In the genomic region with DNA sequence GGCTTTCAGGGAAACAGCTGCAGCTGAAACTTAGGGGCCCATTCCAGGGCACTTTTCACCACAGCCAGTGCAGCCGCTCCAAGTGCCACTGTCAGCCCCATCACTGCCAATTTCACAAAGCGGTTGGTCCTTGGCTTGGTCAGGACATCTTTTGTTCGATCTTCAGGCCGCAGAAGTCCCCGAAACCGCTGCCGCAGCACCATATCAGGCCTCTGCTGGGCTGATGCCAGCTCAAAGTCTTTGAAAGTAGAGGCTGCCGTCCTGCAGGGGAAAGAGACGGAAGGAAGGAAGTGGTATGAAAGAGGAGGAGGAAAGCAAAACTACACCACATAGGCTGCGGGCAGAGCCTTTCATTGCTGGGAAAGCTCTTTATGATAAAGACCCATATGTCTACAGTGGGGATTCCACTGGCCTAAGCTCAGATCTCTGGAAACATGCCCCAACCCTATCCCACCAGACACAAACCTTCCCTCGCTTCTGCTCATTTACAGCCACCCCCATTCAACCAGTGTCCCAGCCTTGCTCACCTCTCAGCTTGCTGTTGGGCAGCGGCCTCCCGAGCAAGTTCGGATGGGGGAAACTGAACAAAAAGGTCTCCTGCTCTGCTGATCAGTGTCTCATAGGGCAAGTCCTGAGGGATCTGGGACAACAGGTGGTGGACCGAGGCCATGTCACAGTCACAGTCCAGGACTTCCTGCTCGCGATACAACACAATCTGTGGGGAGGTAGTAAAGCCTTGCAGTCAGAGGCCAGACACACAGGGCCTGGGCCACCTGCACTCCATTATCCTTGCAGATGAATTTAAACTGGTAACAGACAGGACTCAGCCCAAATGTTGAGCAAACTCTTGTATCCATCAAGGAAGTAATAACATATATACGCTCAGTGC, we compare ENCODE assay signal across 9 cellular contexts. TPM values are rescaled to one million over a fixed set of nuclear protein-coding genes. Genes with fewer than 3 reads are reported as not detected.
DNase-seq lines count a peak whose midpoint lies in the region; ATAC-seq, FAIRE-seq and TF ChIP-seq lines count a peak whose summit lies in the region.
"Had no signal": no experiment of that assay in that cellular context is flagged by ENCODE, and none has a peak within 500 bp of the region (broad histone marks: within the 10 kb centered on the region; RNA-seq: fewer than 3 reads in every experiment).

No MANE protein-coding gene starts in this region.

- H3K4me3 Mint-ChIP-seq in activated B cell treated with CpG ODN at 0.5 μM for 24 hours: peak overlapping the region; percentile 67
- no peak overlapping the region for H3K4me3 Mint-ChIP-seq in MCF 10A (ENCODE audit: unreplicated experiment)

- H3K9me3 Mint-ChIP-seq in activated B cell treated with CpG ODN at 0.5 μM for 24 hours: no peaks in the 10 kb centered on the region
- no peaks in the 10 kb centered on the region for H3K9me3 Mint-ChIP-seq in MCF 10A (ENCODE audit: unreplicated experiment)

- H3K4me1 Mint-ChIP-seq in activated B cell treated with CpG ODN at 0.5 μM for 24 hours (peaks cover 49% of the 10 kb centered on the region), MCF 10A (ENCODE audit: insufficient read depth, unreplicated experiment) (no peaks in the 10 kb centered on the region)

- TF ChIP-seq CTCF in activated B cell treated with CpG ODN at 0.5 μM for 24 hours (IDR thresholded peaks at IDR 0.05) (no peak), bronchial epithelial cell (IDR thresholded peaks at IDR 0.05; ENCODE audit: insufficient read depth, low read length, severe bottlenecking) (no peak), MCF 10A (IDR thresholded peaks at IDR 0.05; ENCODE audit: unreplicated experiment) (no peak)

- peak overlapping the region; percentile 82 for H3K27ac Mint-ChIP-seq in activated B cell treated with CpG ODN at 0.5 μM for 24 hours
- no peak overlapping the region for H3K27ac Mint-ChIP-seq in MCF 10A (ENCODE audit: low read depth, unreplicated experiment)

- no peaks in the 10 kb centered on the region for H3K27me3 ChIP-seq in bronchial epithelial cell (ENCODE audit: control insufficient read depth, insufficient read depth, low read length)

- no peaks in the 10 kb centered on the region for H3K27me3 Mint-ChIP-seq in activated B cell treated with CpG ODN at 0.5 μM for 24 hours
- no peaks in the 10 kb centered on the region for H3K27me3 Mint-ChIP-seq in MCF 10A (ENCODE audit: insufficient read depth, unreplicated experiment)

- intact Hi-C loops in activated B cell treated with CpG ODN at 0.5 μM for 24 hours (cut with micrococcal nuclease) (loop anchor here (2.0 kb wide), 2 partner anchors 24 to 58 kb away; partner anchors contain the start of genes TBC1D20 and TRIB3), MCF 10A (cut with micrococcal nuclease) (no loop called here)

- FAIRE-seq in bronchial epithelial cell (lab: Jason Lieb, UNC) (peak; percentile 50), frontal cortex (lab: Jason Lieb, UNC) (no peak)
- FAIRE-seq: endometrium had no signal

- CTCF ChIA-PET in activated B cell treated with CpG ODN at 0.5 μM for 24 hours (lab: Charles Lee): interaction anchor here (0.8 to 1.0 kb wide), 2 partner anchors 25 to 26 kb away, joined by 3 read pairs; no protein-coding TSS in a partner anchor
- CTCF ChIA-PET in MCF 10A (lab: Yijun Ruan, JAX): interaction anchor here (0.7 to 4.9 kb wide), 4 partner anchors 8 to 84 kb away, joined by 3 to 46 read pairs (median 11); no protein-coding TSS in a partner anchor

- no peak for DNase-seq in activated B cell treated with CpG ODN at 0.5 μM for 24 hours
- DNase-seq in bronchial epithelial cell (ENCODE audit: low read depth): no peak
- DNase-seq in stimulated activated CD4-positive, alpha-beta T cell treated with anti-CD3 and anti-CD28 coated beads, TNF-alpha, amount 100 ng/mL, for 24 hours (ENCODE audit: low read depth in 3 of 3): peak in 2 of 3 experiments; percentile 27 to 46
- DNase-seq in frontal cortex (ENCODE audit: low spot score in 2 of 2): no peak
- DNase-seq in MCF 10A (ENCODE audit: unreplicated experiment): no peak
- DNase-seq in NCI-H1105 treated with DMSO at 0.1 percent for 48 hours (lab: John Stamatoyannopoulos, UW): no peak

- POLR2A ChIA-PET in activated B cell treated with CpG ODN at 0.5 μM for 24 hours (lab: Charles Lee) (interaction anchor here (0.6 kb wide), 1 partner anchor 80 kb away, joined by 5 read pairs; no protein-coding TSS in a partner anchor), MCF 10A (lab: Yijun Ruan, JAX) (interaction anchor here (1.0 to 1.3 kb wide), 2 partner anchors 9 to 22 kb away, joined by 3 read pairs; no protein-coding TSS in a partner anchor)

- H3K4me3 ChIP-seq in bronchial epithelial cell (ENCODE audit: low read depth, low read length): no peak overlapping the region

- peaks cover 35% of the 10 kb centered on the region for H3K36me3 ChIP-seq in bronchial epithelial cell (ENCODE audit: control insufficient read depth, insufficient read depth, low read length)

- ATAC-seq in GM21390 (IDR thresholded peaks at IDR 0.05; ENCODE audit: unreplicated experiment) (peak; percentile 57), activated B cell treated with CpG ODN at 0.5 μM for 24 hours (ENCODE audit: low read depth) (peak; percentile 41), HG02884 (IDR thresholded peaks at IDR 0.05; ENCODE audit: unreplicated experiment) (no peak)

- H3K36me3 Mint-ChIP-seq in activated B cell treated with CpG ODN at 0.5 μM for 24 hours (ENCODE audit: low read depth) (peaks cover 76% of the 10 kb centered on the region), MCF 10A (ENCODE audit: insufficient read depth, unreplicated experiment) (peaks cover 92% of the 10 kb centered on the region)

- BruUV-seq in MCF 10A (replicated peaks; lab: Mats Ljungman, UMichigan): no TSS peak

RNA-seq across cellular contexts. Expression of gene TBC1D20, which starts 23.5 kb away (rescaled TPM):
- total RNA-seq in activated B cell treated with CpG ODN at 0.5 μM for 24 hours (21.4 and 24.1 TPM in 2 replicates), bronchial epithelial cell (30.0 and 35.8 TPM in 2 replicates), frontal cortex (12.6 TPM), MCF 10A (2022) (32.5 and 36.0 TPM in 2 replicates)

RNA-seq across cellular contexts. Expression of gene RBCK1, which starts 30.7 kb away (rescaled TPM):
- total RNA-seq in activated B cell treated with CpG ODN at 0.5 μM for 24 hours: 92.7 and 100 TPM in 2 replicates
- total RNA-seq in bronchial epithelial cell: 178 and 202 TPM in 2 replicates
- total RNA-seq in frontal cortex: 15.1 TPM
- 353 and 488 TPM in 2 replicates for total RNA-seq in MCF 10A (2022)

RNA-seq across cellular contexts. Expression of gene TRIB3, which starts 58.3 kb away (rescaled TPM):
- total RNA-seq in activated B cell treated with CpG ODN at 0.5 μM for 24 hours (13.3 and 14.0 TPM in 2 replicates), bronchial epithelial cell (432 and 548 TPM in 2 replicates), frontal cortex (12.6 TPM), MCF 10A (2022) (477 and 598 TPM in 2 replicates)

Comparison
In these comparisons a context has a peak if more than half of its experiments do, and no peak if none do; other contexts are left out.
1. DNase-seq: peak in stimulated activated CD4-positive, alpha-beta T cell treated with anti-CD3 and anti-CD28 coated beads, TNF-alpha, amount 100 ng/mL, for 24 hours (2 of 3); none in activated B cell treated with CpG ODN at 0.5 μM for 24 hours (single experiment), bronchial epithelial cell (single experiment), frontal cortex (0 of 2), MCF 10A (single experiment) and NCI-H1105 treated with DMSO at 0.1 percent for 48 hours (single experiment).
2. RNA of gene TRIB3, which starts 58.3 kb away (total RNA-seq): 477 to 598 TPM in MCF 10A and 432 to 548 TPM in bronchial epithelial cell; 13.3 to 14.0 TPM in activated B cell treated with CpG ODN at 0.5 μM for 24 hours and 12.6 TPM in frontal cortex (single experiment); every median in the first group is over 10 times any median in the second.